2 cellular contexts compared by ENCODE assay signal in genomic region chr3:159992601-159993000, GRCh38.
TF ChIP-seq lines count a peak whose summit lies in the region.

No MANE protein-coding gene starts in this region.

TF ChIP-seq in HEK293T, 16 proteins besides CTCF, POLR2A, EP300 and RAD21 (continued from another document):
- no peak for TF ChIP-seq CTBP1 (IDR thresholded peaks at IDR 0.05; ENCODE audit: borderline replicate concordance)

TF ChIP-seq in endothelial cell of umbilical vein, 7 proteins besides CTCF, POLR2A, EP300 and RAD21 (continued from another document):
- no peak for TF ChIP-seq POLR2AphosphoS5 (IDR thresholded peaks at IDR 0.05; ENCODE audit: insufficient read depth, low read depth, low read length)
